10 cellular contexts compared by ENCODE assay signal in genomic region chr3:170867143-170867542, GRCh38. TPM values are rescaled to one million over a fixed set of nuclear protein-coding genes. Genes with fewer than 3 reads are reported as not detected.
A peak's percentile ranks its signal among the peaks of the same experiment; 100 is the strongest.
DNase-seq lines count a peak whose midpoint lies in the region; ATAC-seq and TF ChIP-seq lines count a peak whose summit lies in the region.
"Had no signal": no experiment of that assay in that cellular context is flagged by ENCODE, and none has a peak within 500 bp of the region (broad histone marks: within the 10 kb centered on the region; RNA-seq: fewer than 3 reads in every experiment).

No MANE protein-coding gene starts in this region.

- DNase-seq in activated CD4-positive, alpha-beta T cell treated with anti-CD3 and anti-CD28 coated beads, Interleukin-2, amount 10 ng/mL, durations not matched to agents 24 days and 14 days: no peak
- DNase-seq in activated CD4-positive, alpha-beta T cell treated with anti-CD3 and anti-CD28 coated beads, Interleukin-2, amount 50 U/mL, for 48 hours: no peak
- DNase-seq in KBM-7 (peak; percentile 73), chondrocyte (ENCODE audit: low spot score) (no peak), progenitor cell of endocrine pancreas (ENCODE audit: low spot score, unreplicated experiment) (no peak), NCI-H446 treated with DMSO at 0.1 percent for 48 hours (lab: John Stamatoyannopoulos, UW) (no peak)
- no peak for DNase-seq in stimulated activated CD4-positive, alpha-beta T cell treated with anti-CD3 and anti-CD28 coated beads, Interleukin-4, amount 100 ng/mL, for 24 hours
- DNase-seq: NCI-H1436 treated with DMSO at 0.1 percent for 48 hours, WERI-Rb-1 had no signal

- H3K4me1 Mint-ChIP-seq in activated CD4-positive, alpha-beta T cell treated with anti-CD3 and anti-CD28 coated beads, Interleukin-2, amount 10 ng/mL, durations not matched to agents 24 days and 14 days: peaks cover 18% of the 10 kb centered on the region
- H3K4me1 Mint-ChIP-seq in chondrocyte (ENCODE audit: low read depth): peaks cover 34% of the 10 kb centered on the region
- H3K4me1 Mint-ChIP-seq in progenitor cell of endocrine pancreas (ENCODE audit: low read depth): peaks cover 14% of the 10 kb centered on the region

- H3K27me3 Mint-ChIP-seq in activated CD4-positive, alpha-beta T cell treated with anti-CD3 and anti-CD28 coated beads, Interleukin-2, amount 10 ng/mL, durations not matched to agents 24 days and 14 days: peaks cover 2% of the 10 kb centered on the region
- H3K27me3 Mint-ChIP-seq in chondrocyte (ENCODE audit: low read depth) (no peaks in the 10 kb centered on the region), progenitor cell of endocrine pancreas (no peaks in the 10 kb centered on the region)

- H3K36me3 Mint-ChIP-seq in activated CD4-positive, alpha-beta T cell treated with anti-CD3 and anti-CD28 coated beads, Interleukin-2, amount 10 ng/mL, durations not matched to agents 24 days and 14 days (ENCODE audit: low read depth): peaks cover 53% of the 10 kb centered on the region
- H3K36me3 Mint-ChIP-seq in chondrocyte (ENCODE audit: low read depth) (peaks cover 15% of the 10 kb centered on the region), progenitor cell of endocrine pancreas (ENCODE audit: insufficient read depth) (peaks cover 17% of the 10 kb centered on the region)

- in situ Hi-C loops in KBM-7 (cut with MboI; ENCODE audit: low pct_unique_long_range_greater_than_20kb, low sequenced_read_pairs): no loop called here

- no peaks in the 10 kb centered on the region for H3K9me3 Mint-ChIP-seq in activated CD4-positive, alpha-beta T cell treated with anti-CD3 and anti-CD28 coated beads, Interleukin-2, amount 10 ng/mL, durations not matched to agents 24 days and 14 days
- no peaks in the 10 kb centered on the region for H3K9me3 Mint-ChIP-seq in chondrocyte (ENCODE audit: low read depth)
- H3K9me3 Mint-ChIP-seq in progenitor cell of endocrine pancreas (ENCODE audit: low read depth): no peaks in the 10 kb centered on the region

- ATAC-seq in HG03097 (IDR thresholded peaks at IDR 0.05; ENCODE audit: low FRiP score, unreplicated experiment): no peak

- H3K4me3 Mint-ChIP-seq in activated CD4-positive, alpha-beta T cell treated with anti-CD3 and anti-CD28 coated beads, Interleukin-2, amount 10 ng/mL, durations not matched to agents 24 days and 14 days: peak overlapping the region; percentile 77
- H3K4me3 Mint-ChIP-seq in chondrocyte (ENCODE audit: unreplicated experiment) (peak overlapping the region; percentile 0), progenitor cell of endocrine pancreas (ENCODE audit: low read depth) (no peak overlapping the region)

- peak overlapping the region; percentile 55 for H3K27ac Mint-ChIP-seq in activated CD4-positive, alpha-beta T cell treated with anti-CD3 and anti-CD28 coated beads, Interleukin-2, amount 10 ng/mL, durations not matched to agents 24 days and 14 days
- H3K27ac Mint-ChIP-seq in chondrocyte (ENCODE audit: unreplicated experiment): peak overlapping the region; percentile 3
- H3K27ac Mint-ChIP-seq in progenitor cell of endocrine pancreas: peak overlapping the region; percentile 51

- intact Hi-C loops in activated CD4-positive, alpha-beta T cell treated with anti-CD3 and anti-CD28 coated beads, Interleukin-2, amount 10 ng/mL, durations not matched to agents 24 days and 14 days (cut with micrococcal nuclease): loop anchor here (10.0 kb wide), 1 partner anchor 902 kb away; the partner anchor contains the start of gene SEC62

- no peak for TF ChIP-seq CTCF in chondrocyte (IDR thresholded peaks at IDR 0.05)
- TF ChIP-seq CTCF in progenitor cell of endocrine pancreas (IDR thresholded peaks at IDR 0.05; ENCODE audit: unreplicated experiment): no peak

RNA-seq across cellular contexts. Expression of gene RPL22L1, which starts 2.9 kb away (rescaled TPM):
- total RNA-seq in activated CD4-positive, alpha-beta T cell treated with anti-CD3 and anti-CD28 coated beads, Interleukin-2, amount 10 ng/mL, durations not matched to agents 24 days and 14 days: 157 TPM in 2 replicates
- total RNA-seq in chondrocyte (52.5 to 78.9 TPM (median 58.2 TPM) in 3 replicates), progenitor cell of endocrine pancreas (53.8 TPM in 2 replicates)

RNA-seq across cellular contexts. Expression of gene EIF5A2, which starts 41.3 kb away (rescaled TPM):
- total RNA-seq in activated CD4-positive, alpha-beta T cell treated with anti-CD3 and anti-CD28 coated beads, Interleukin-2, amount 10 ng/mL, durations not matched to agents 24 days and 14 days: 8.7 and 9.7 TPM in 2 replicates
- total RNA-seq in chondrocyte (24.0 to 31.5 TPM (median 31.2 TPM) in 3 replicates), progenitor cell of endocrine pancreas (2.7 and 3.7 TPM in 2 replicates)

Comparison
In these comparisons a context has a peak if more than half of its experiments do, and no peak if none do; other contexts are left out.
1. H3K27ac Mint-ChIP-seq: peak in every context shown above with its lines; median percentile 55 in activated CD4-positive, alpha-beta T cell treated with anti-CD3 and anti-CD28 coated beads, Interleukin-2, amount 10 ng/mL, durations not matched to agents 24 days and 14 days; 51 in progenitor cell of endocrine pancreas; 3 in chondrocyte.